9 cellular contexts compared by ENCODE assay signal in genomic region chr15:40454904-40455391, GRCh38. TPM values are rescaled to one million over a fixed set of nuclear protein-coding genes. Genes with fewer than 3 reads are reported as not detected.
DNase-seq lines count a peak whose midpoint lies in the region; ATAC-seq and TF ChIP-seq lines count a peak whose summit lies in the region.
"Had no signal": no experiment of that assay in that cellular context is flagged by ENCODE, and none has a peak within 500 bp of the region (broad histone marks: within the 10 kb centered on the region; RNA-seq: fewer than 3 reads in every experiment).

No MANE protein-coding gene starts in this region.

- H3K27ac Mint-ChIP-seq in activated naive CD8-positive, alpha-beta T cell: peak overlapping the region; percentile 87

- no peak overlapping the region for H2AK9ac ChIP-seq in IMR-90 (replicated peaks; ENCODE audit: low read depth, low read length, poor library complexity)

- H4K5ac ChIP-seq in IMR-90 (ENCODE audit: low read depth, low read length): no peak overlapping the region

- peaks cover 34 to 79% of the 10 kb centered on the region in 2 experiments for H3K79me1 ChIP-seq in IMR-90 (ENCODE audit: low read depth in 1 of 2, low read length in 2 of 2)

- peak overlapping the region; percentile 68 for H3K14ac ChIP-seq in IMR-90 (replicated peaks; ENCODE audit: low read depth, low read length)

- no TSS peak for BruUV-seq in IMR-90 (replicated peaks; lab: Mats Ljungman, UMichigan)

- TF ChIP-seq CTCF in AG10803 (conservative IDR thresholded peaks at IDR 0.05; ENCODE audit: low read length) (no peak), IMR-90 (conservative IDR thresholded peaks at IDR 0.05; ENCODE audit: low read depth, low read length) (no peak)

- peak; percentile 73 for ATAC-seq in IMR-90 (ENCODE audit: low read depth)
- no peak for ATAC-seq in HG02884 (IDR thresholded peaks at IDR 0.05; ENCODE audit: unreplicated experiment)
- no peak for ATAC-seq in HG02678 (IDR thresholded peaks at IDR 0.05; ENCODE audit: unreplicated experiment)

- peak overlapping the region; percentile 29; the same call in 1 of the 2 replicates for H2AK5ac ChIP-seq in IMR-90 (ENCODE audit: low read depth, low read length)

- no peak overlapping the region for H2BK120ac ChIP-seq in IMR-90 (ENCODE audit: low read depth, low read length)

- H2AFZ ChIP-seq in IMR-90 (replicated peaks; ENCODE audit: low read length, poor library complexity): peak overlapping the region; percentile 67

- H3K56ac ChIP-seq in IMR-90 (ENCODE audit: extremely low read depth, insufficient read depth, low read length): no peak overlapping the region

- H3K4me2 ChIP-seq in IMR-90 (ENCODE audit: low read depth, low read length): peak overlapping the region; percentile 23; the same call in 1 of the 2 replicates

- H3K4me3 ChIP-seq in AG10803 (ENCODE audit: low read length) (no peak overlapping the region), IMR-90 (ENCODE audit: insufficient read depth, low read depth, low read length) (no peak overlapping the region)

- peaks cover 74% of the 10 kb centered on the region for H3K4me1 Mint-ChIP-seq in activated naive CD8-positive, alpha-beta T cell (ENCODE audit: low read depth)

- H3K36me3 ChIP-seq in IMR-90 (ENCODE audit: control insufficient read depth, insufficient read depth, low read length): peaks cover 9% of the 10 kb centered on the region; the same call in 1 of the 2 replicates

- TF ChIP-seq RAD21 in IMR-90 (IDR thresholded peaks at IDR 0.05; ENCODE audit: low read length): no peak

- POLR2A ChIA-PET in IMR-90 (lab: Charles Lee; ENCODE audit: unreplicated experiment): interaction anchor here (0.6 kb wide), 1 partner anchor 10 kb away, joined by 7 read pairs; no protein-coding TSS in a partner anchor

- WGBS in IMR-90 (ENCODE audit: extremely low coverage in 2 of 2, insufficient read length in 1 of 2), 2 experiments: no CpG with 5 or more reads among the region's 9 CpGs

- no peak overlapping the region for H2BK5ac ChIP-seq in IMR-90 (ENCODE audit: low read depth, low read length, poor library complexity, severe bottlenecking)

- in situ Hi-C loops in IMR-90 (cut with MboI; ENCODE audit: low sequenced_read_pairs): no loop called here

- 0 out of 2 replicates have a peak overlapping the region, but pooled peaks have one; percentile 8 for H3K9ac ChIP-seq in IMR-90 (ENCODE audit: low read depth, low read length)

- intact Hi-C loops in IMR-90 (cut with micrococcal nuclease): no loop called here

- H3K9me3 Mint-ChIP-seq in activated naive CD8-positive, alpha-beta T cell (ENCODE audit: low read depth): no peaks in the 10 kb centered on the region

- peak overlapping the region; percentile 82 for H3K23ac ChIP-seq in IMR-90 (ENCODE audit: low read depth, low read length)

- H4K20me1 ChIP-seq in IMR-90 (ENCODE audit: insufficient read depth, low read length): peaks cover 75% of the 10 kb centered on the region

- dilution Hi-C loops in IMR-90 (cut with HindIII; ENCODE audit: low sequenced_read_pairs, unreplicated experiment): no loop called here

- H4K91ac ChIP-seq in IMR-90 (ENCODE audit: insufficient read depth, low read depth, low read length): peak overlapping the region; percentile 6

- H2BK15ac ChIP-seq in IMR-90 (ENCODE audit: low read depth, low read length): no peak overlapping the region

- H3K4me1 ChIP-seq in IMR-90 (ENCODE audit: control insufficient read depth, insufficient read depth, low read length): peaks cover 12% of the 10 kb centered on the region

- H2BK20ac ChIP-seq in IMR-90 (ENCODE audit: low read depth, low read length): no peak overlapping the region

- H3K27me3 Mint-ChIP-seq in activated naive CD8-positive, alpha-beta T cell: no peaks in the 10 kb centered on the region

- no peaks in the 10 kb centered on the region for H3K27me3 ChIP-seq in IMR-90 (ENCODE audit: control insufficient read depth, insufficient read depth, low read length)

- no peaks in the 10 kb centered on the region for H3K9me3 ChIP-seq in IMR-90 (ENCODE audit: control insufficient read depth, insufficient read depth, low read length)

- peak; percentile 47 for DNase-seq in AG10803 (ENCODE audit: low read depth)
- peak; percentile 54 for DNase-seq in IMR-90
- DNase-seq in kidney tubule cell (ENCODE audit: low spot score): peak; percentile 62
- DNase-seq in RPMI8226: no peak
- no peak for DNase-seq in anterior cingulate cortex (lab: John Stamatoyannopoulos, UW)
- DNase-seq: T1000 had no signal

- H3K18ac ChIP-seq in IMR-90 (ENCODE audit: low read depth, low read length): no peak overlapping the region

- H3K4ac ChIP-seq in IMR-90 (ENCODE audit: low read depth, low read length): peak overlapping the region; percentile 57

- CTCF ChIA-PET in IMR-90 (lab: Yijun Ruan, JAX): interaction anchor here (1.5 kb wide), 1 partner anchor 10 kb away, joined by 3 read pairs; no protein-coding TSS in a partner anchor

- H3K36me3 Mint-ChIP-seq in activated naive CD8-positive, alpha-beta T cell: no peaks in the 10 kb centered on the region

- peak overlapping the region; percentile 58 for H3K4me3 Mint-ChIP-seq in activated naive CD8-positive, alpha-beta T cell

- peaks cover 26% of the 10 kb centered on the region for H3K9me1 ChIP-seq in IMR-90 (ENCODE audit: insufficient read depth, low read length)

- H3K27ac ChIP-seq in IMR-90 (ENCODE audit: insufficient read depth, low read length): no peak overlapping the region; the same call in 1 of the 2 replicates

- H4K8ac ChIP-seq in IMR-90 (ENCODE audit: low read depth in 2 of 2, low read length in 2 of 2): peak overlapping the region in 1 of 2 experiments; percentile 40; a peak in 1 of 4 replicates

- no peak for TF ChIP-seq POLR2A in IMR-90 (IDR thresholded peaks at IDR 0.05; ENCODE audit: low read depth, low read length)

TF ChIP-seq in IMR-90, 13 proteins besides CTCF, POLR2A, EP300 and RAD21:
- TF ChIP-seq MXI1 (IDR thresholded peaks at IDR 0.05; ENCODE audit: borderline replicate concordance, low read depth, low read length) (no peak), RFX5 (IDR thresholded peaks at IDR 0.05; ENCODE audit: low read depth, low read length) (no peak), NFE2L2 (IDR thresholded peaks at IDR 0.05; ENCODE audit: low read depth, low read length) (no peak), MAZ (IDR thresholded peaks at IDR 0.05; ENCODE audit: borderline replicate concordance, low read depth, low read length) (0 out of 2 replicates have a peak, but pooled peaks have one; percentile 45), CEBPB (IDR thresholded peaks at IDR 0.05; ENCODE audit: low read depth, low read length) (0 out of 2 replicates have a peak, but pooled peaks have one; percentile 26), USF2 (IDR thresholded peaks at IDR 0.05; ENCODE audit: low read depth, low read length) (no peak), MAFK (IDR thresholded peaks at IDR 0.05; ENCODE audit: low read depth, low read length) (no peak), BHLHE40 (IDR thresholded peaks at IDR 0.05; ENCODE audit: low read depth, low read length) (0 out of 2 replicates have a peak, but pooled peaks have one; percentile 2), CHD1 (IDR thresholded peaks at IDR 0.05; ENCODE audit: low read depth, low read length) (no peak), SMC3 (IDR thresholded peaks at IDR 0.05; ENCODE audit: low read depth, low read length) (no peak), FOS (IDR thresholded peaks at IDR 0.05; ENCODE audit: low read depth, low read length) (peak; percentile 39; the same call in 1 of the 2 replicates), RCOR1 (IDR thresholded peaks at IDR 0.05; ENCODE audit: insufficient replicate concordance, low read length) (no peak), ELK1 (IDR thresholded peaks at IDR 0.05; ENCODE audit: borderline replicate concordance, low read depth, low read length) (no peak)
TF ChIP-seq in IMR-90: peak in this region for 4.

RNA-seq across cellular contexts. Expression of gene BAHD1, which starts 14.2 kb away (rescaled TPM):
- total RNA-seq in IMR-90 (2012; rRNA removed): 3.0 and 3.6 TPM in 2 replicates
- 8.1 and 8.7 TPM in 2 replicates for polyA plus RNA-seq in IMR-90 (2012; rRNA removed)
- polyA plus RNA-seq in IMR-90 (2012; cell fraction: cytosol; rRNA removed): 6.7 and 8.5 TPM in 2 replicates
- 16.1 and 18.7 TPM in 2 replicates for polyA plus RNA-seq in IMR-90 (2012; cell fraction: nucleus; rRNA removed; ENCODE audit: low replicate concordance)

RNA-seq across cellular contexts. Expression of gene CHST14, which starts 15.8 kb away (rescaled TPM):
- 3.3 and 3.8 TPM in 2 replicates for total RNA-seq in IMR-90 (2012; rRNA removed)
- 19.5 and 20.6 TPM in 2 replicates for polyA plus RNA-seq in IMR-90 (2012; rRNA removed)
- polyA plus RNA-seq in IMR-90 (2012; cell fraction: cytosol; rRNA removed): 14.8 and 30.7 TPM in 2 replicates
- polyA plus RNA-seq in IMR-90 (2012; cell fraction: nucleus; rRNA removed; ENCODE audit: low replicate concordance): 7.1 and 9.7 TPM in 2 replicates

RNA-seq across cellular contexts. Expression of gene IVD, which starts 49.4 kb away (rescaled TPM):
- 27.5 and 31.7 TPM in 2 replicates for total RNA-seq in IMR-90 (2012; rRNA removed)
- polyA plus RNA-seq in IMR-90 (2012; rRNA removed): 38.3 and 41.1 TPM in 2 replicates
- 29.2 and 45.5 TPM in 2 replicates for polyA plus RNA-seq in IMR-90 (2012; cell fraction: cytosol; rRNA removed)
- 59.4 and 93.2 TPM in 2 replicates for polyA plus RNA-seq in IMR-90 (2012; cell fraction: nucleus; rRNA removed; ENCODE audit: low replicate concordance)

Comparison
In these comparisons a context has a peak if more than half of its experiments do, and no peak if none do; other contexts are left out.
1. DNase-seq: peak in AG10803 (single experiment), IMR-90 (single experiment) and kidney tubule cell (single experiment); none in RPMI8226 (single experiment) and anterior cingulate cortex (0 of 58).